Comparison of ENCODE assay signal across 25 cellular contexts in genomic region chr14:20976291-20976690, GRCh38. TPM values are rescaled to one million over a fixed set of nuclear protein-coding genes. Genes with fewer than 3 reads are reported as not detected.
"Had no signal": no experiment of that assay in that cellular context is flagged by ENCODE, and none has a peak within 500 bp of the region (broad histone marks: within the 10 kb centered on the region; RNA-seq: fewer than 3 reads in every experiment).

No MANE protein-coding gene starts in this region.

- H3K9me3 ChIP-seq: MG63, SJCRH30 had no signal

- H3K27ac ChIP-seq: SJCRH30 had no signal

- H3K27me3 ChIP-seq: MG63 had no signal

- H3K4me3 ChIP-seq: MG63, SJCRH30 had no signal

- DNase-seq: KBM-7, MG63, NCI-H1092, NCI-H1105 treated with DMSO at 0.1 percent for 48 hours, NCI-H1436, NCI-H187, NCI-H2029, NCI-H2081 treated with DMSO at 0.1 percent for 48 hours, NCI-H2171, NCI-H226, NCI-H446, NCI-H510A, NCI-H524 treated with DMSO at 0.1 percent for 48 hours, NCI-H69, NCI-H774, PC-3, SHP77 treated with DMSO at 0.1 percent for 48 hours, SJCRH30 had no signal

- H3K36me3 ChIP-seq: MG63, SJCRH30 had no signal

- ATAC-seq: Panc1, PC-3, Right ventricle myocardium inferior, SK-N-SH treated with all-trans-retinoic acid at 6 μM for 48 hours had no signal

RNA-seq across cellular contexts. Expression of gene RNASE2, which starts 21.0 kb away (rescaled TPM):
- total RNA-seq: HT-29, LHCN-M2, OCI-LY7, PC-3, RPMI7951, SJCRH30 had no signal

RNA-seq across cellular contexts. Expression of gene SLC39A2, which starts 22.8 kb away (rescaled TPM):
- total RNA-seq: HT-29, LHCN-M2, PC-3, Right ventricle myocardium inferior had no signal

RNA-seq across cellular contexts. Expression of gene NDRG2, which starts 48.6 kb away (rescaled TPM):
- total RNA-seq: OCI-LY7 had no signal

RNA-seq across cellular contexts. Expression of gene TPPP2, which starts 53.7 kb away (rescaled TPM):
- total RNA-seq: HT-29, LHCN-M2, OCI-LY7, PC-3, RPMI7951, SJCRH30 had no signal
